In genomic region chr2:99490088-99491065, GRCh38 we compare ENCODE assay signal across 1 cellular context.
A peak's percentile ranks its signal among the peaks of the same experiment; 100 is the strongest.
TF ChIP-seq lines count a peak whose summit lies in the region.

No MANE protein-coding gene starts in this region.

TF ChIP-seq in HepG2, 621 proteins besides CTCF, POLR2A, EP300 and RAD21 (continued from another document and continues in another):
- TF ChIP-seq ZBED4 (CRISPR knock-in tag; IDR thresholded peaks at IDR 0.05; ENCODE audit: borderline replicate concordance), result 0 out of 2 replicates have a peak, but pooled peaks have one; percentile 79
- no peak for TF ChIP-seq DRAP1 (CRISPR knock-in tag; IDR thresholded peaks at IDR 0.05)
- TF ChIP-seq CREB1 (IDR thresholded peaks at IDR 0.05), result no peak; the same call in 1 of the 2 replicates
- no peak for TF ChIP-seq CREB1 (CRISPR knock-in tag; IDR thresholded peaks at IDR 0.05)
- TF ChIP-seq ZNF224 (CRISPR knock-in tag; IDR thresholded peaks at IDR 0.05), result peak; percentile 91; the same call in 1 of the 2 replicates
- no peak for TF ChIP-seq PCBP2 (optimal IDR thresholded peaks at IDR 0.05; ENCODE audit: low read depth, low read length, poor library complexity, severe bottlenecking)
- TF ChIP-seq SKI (IDR thresholded peaks at IDR 0.05; ENCODE audit: partially characterized antibody), result peak; percentile 96
- TF ChIP-seq ZNF598 (CRISPR knock-in tag; IDR thresholded peaks at IDR 0.05; ENCODE audit: borderline replicate concordance), result peak; percentile 71; the same call in 1 of the 2 replicates
- TF ChIP-seq CC2D1A (CRISPR knock-in tag; IDR thresholded peaks at IDR 0.05), result no peak
- no peak for TF ChIP-seq NR2F1 (CRISPR knock-in tag; IDR thresholded peaks at IDR 0.05)
- TF ChIP-seq IRF1 (CRISPR knock-in tag; IDR thresholded peaks at IDR 0.05; ENCODE audit: low read depth), result no peak
- no peak for TF ChIP-seq ZNF576 (CRISPR knock-in tag; IDR thresholded peaks at IDR 0.05)
- no peak; the same call in 1 of the 2 replicates for TF ChIP-seq ATF2 (CRISPR knock-in tag; IDR thresholded peaks at IDR 0.05)
- TF ChIP-seq ELF4 (CRISPR knock-in tag; IDR thresholded peaks at IDR 0.05; ENCODE audit: borderline replicate concordance), result no peak
- no peak for TF ChIP-seq NBN (conservative IDR thresholded peaks at IDR 0.05)
- no peak for TF ChIP-seq ZNF629 (CRISPR knock-in tag; conservative IDR thresholded peaks at IDR 0.05)
- no peak for TF ChIP-seq CEBPZ (IDR thresholded peaks at IDR 0.05; ENCODE audit: low read length)
- peak; percentile 68; the same call in 1 of the 2 replicates for TF ChIP-seq ZNF792 (CRISPR knock-in tag; IDR thresholded peaks at IDR 0.05)
- TF ChIP-seq HDAC2 (CRISPR knock-in tag; IDR thresholded peaks at IDR 0.05), result peak; percentile 59
- no peak for TF ChIP-seq ZC3H4 (CRISPR knock-in tag; IDR thresholded peaks at IDR 0.05; ENCODE audit: borderline replicate concordance)
- TF ChIP-seq JUN (CRISPR knock-in tag; IDR thresholded peaks at IDR 0.05), result 0 out of 2 replicates have a peak, but pooled peaks have one; percentile 54
- no peak for TF ChIP-seq POLR2AphosphoS2 (IDR thresholded peaks at IDR 0.05; ENCODE audit: low read depth, low read length)
- TF ChIP-seq ZFP41 (CRISPR knock-in tag; IDR thresholded peaks at IDR 0.05; ENCODE audit: borderline replicate concordance), result 0 out of 2 replicates have a peak, but pooled peaks have one; percentile 64
- TF ChIP-seq MAX (IDR thresholded peaks at IDR 0.05), result peak; percentile 95
- TF ChIP-seq ZNF205 (CRISPR knock-in tag; IDR thresholded peaks at IDR 0.05), result peak; percentile 43; the same call in 1 of the 2 replicates
- TF ChIP-seq LBX2 (CRISPR knock-in tag; IDR thresholded peaks at IDR 0.05; ENCODE audit: borderline replicate concordance), result peak; percentile 94; the same call in 1 of the 2 replicates
- TF ChIP-seq FOSL1 (CRISPR knock-in tag; IDR thresholded peaks at IDR 0.05; ENCODE audit: borderline replicate concordance), result no peak
- TF ChIP-seq JARID2 (CRISPR knock-in tag; IDR thresholded peaks at IDR 0.05; ENCODE audit: insufficient replicate concordance), result no peak
- no peak for TF ChIP-seq TP53 (CRISPR knock-in tag; conservative IDR thresholded peaks at IDR 0.05)
- TF ChIP-seq CENPBD1 (CRISPR knock-in tag; IDR thresholded peaks at IDR 0.05; ENCODE audit: borderline replicate concordance, low read depth), result no peak
- no peak; the same call in 1 of the 2 replicates for TF ChIP-seq ZNF543 (CRISPR knock-in tag; IDR thresholded peaks at IDR 0.05)
- no peak for TF ChIP-seq RBAK (CRISPR knock-in tag; IDR thresholded peaks at IDR 0.05)
- 0 out of 2 replicates have a peak, but pooled peaks have one; percentile 37 for TF ChIP-seq ZBTB39 (CRISPR knock-in tag; IDR thresholded peaks at IDR 0.05)
- no peak for TF ChIP-seq FOXK2 (IDR thresholded peaks at IDR 0.05)
- TF ChIP-seq PHF8 (CRISPR knock-in tag; IDR thresholded peaks at IDR 0.05), result peak; percentile 52
- peak; percentile 53; the same call in 1 of the 2 replicates for TF ChIP-seq MNT (IDR thresholded peaks at IDR 0.05)
- peak; percentile 74 for TF ChIP-seq ARHGAP35 (CRISPR knock-in tag; IDR thresholded peaks at IDR 0.05; ENCODE audit: borderline replicate concordance)
- TF ChIP-seq CSRNP1 (CRISPR knock-in tag; IDR thresholded peaks at IDR 0.05), result 0 out of 2 replicates have a peak, but pooled peaks have one; percentile 74
- TF ChIP-seq ATF6 (CRISPR knock-in tag; conservative IDR thresholded peaks at IDR 0.05), result no peak
- no peak for TF ChIP-seq ZNF264 (CRISPR knock-in tag; IDR thresholded peaks at IDR 0.05)
- TF ChIP-seq HMGA1 (CRISPR knock-in tag; conservative IDR thresholded peaks at IDR 0.05), result no peak
- no peak for TF ChIP-seq ZNF225 (CRISPR knock-in tag; IDR thresholded peaks at IDR 0.05)
- peak; percentile 12 for TF ChIP-seq YY1 (IDR thresholded peaks at IDR 0.05; ENCODE audit: insufficient read depth, insufficient replicate concordance, low read depth, low read length)
- 0 out of 2 replicates have a peak, but pooled peaks have one; percentile 33 for TF ChIP-seq ZNF121 (CRISPR knock-in tag; IDR thresholded peaks at IDR 0.05)
